Comparison of ENCODE assay signal across 9 cellular contexts in the genomic region with DNA sequence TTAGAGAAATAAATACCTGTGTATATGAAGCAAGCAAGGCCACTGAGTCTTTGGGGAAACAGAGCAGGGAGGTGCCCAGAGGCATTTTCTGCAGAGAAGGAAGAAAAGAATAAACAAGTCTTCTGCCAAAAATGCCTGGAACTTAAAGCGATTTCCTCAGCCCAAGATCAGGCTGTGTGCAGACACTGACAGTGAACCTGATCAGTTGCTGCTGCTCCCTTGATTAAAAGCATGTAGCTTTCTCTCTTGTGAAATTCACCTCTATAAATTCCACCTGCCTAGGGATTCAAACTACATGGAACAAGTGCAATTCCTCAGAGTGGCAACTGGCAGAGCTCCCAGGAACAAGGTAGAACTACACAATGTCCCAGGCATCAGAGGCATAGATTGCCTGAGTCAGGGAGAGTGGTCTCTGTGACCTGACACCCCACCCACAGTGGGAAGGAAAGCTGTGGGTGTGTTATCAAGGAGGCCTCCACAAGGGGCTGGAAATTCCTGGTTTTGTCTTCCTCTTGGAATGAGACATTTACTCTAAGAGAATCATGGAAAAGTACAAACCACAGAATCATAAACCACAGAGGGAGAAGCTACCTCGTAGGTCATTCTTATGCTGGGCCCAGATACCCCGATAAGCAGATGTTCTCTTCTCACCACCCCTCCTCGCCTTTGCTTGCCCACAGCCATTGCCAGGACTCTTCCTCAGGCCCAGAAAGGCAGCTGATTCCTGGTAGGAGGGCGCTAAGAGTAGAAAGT. TPM values are rescaled to one million over a fixed set of nuclear protein-coding genes. Genes with fewer than 3 reads are reported as not detected.
DNase-seq lines count a peak whose midpoint lies in the region; ATAC-seq lines count a peak whose summit lies in the region.
"Had no signal": no experiment of that assay in that cellular context is flagged by ENCODE, and none has a peak within 500 bp of the region (broad histone marks: within the 10 kb centered on the region; RNA-seq: fewer than 3 reads in every experiment).

No MANE protein-coding gene starts in this region.

- no peak overlapping the region for H3K4me3 Mint-ChIP-seq in activated CD4-positive, alpha-beta T cell treated with anti-CD3 and anti-CD28 coated beads, Interleukin-2, amount 10 ng/mL, durations not matched to agents 7 days and 5 days
- no peak overlapping the region for H3K4me3 Mint-ChIP-seq in stimulated activated naive CD8-positive, alpha-beta T cell treated with anti-CD3 and anti-CD28 coated beads, Interleukin-15, amount 100 ng/mL, for 72 hours

- H3K9me3 ChIP-seq in subcutaneous abdominal adipose tissue (ENCODE audit: control insufficient read depth in 5 of 5, low read length in 5 of 5), result no peaks in the 10 kb centered on the region

- no peak for ATAC-seq in GM21423 (IDR thresholded peaks at IDR 0.05; ENCODE audit: unreplicated experiment)
- ATAC-seq in stimulated activated naive CD8-positive, alpha-beta T cell treated with anti-CD3 and anti-CD28 coated beads, Interleukin-15, amount 100 ng/mL, for 72 hours, result no peak

- no peaks in the 10 kb centered on the region for H3K36me3 Mint-ChIP-seq in activated CD4-positive, alpha-beta T cell treated with anti-CD3 and anti-CD28 coated beads, Interleukin-2, amount 10 ng/mL, durations not matched to agents 7 days and 5 days (ENCODE audit: low read depth)

- no peak overlapping the region for H3K27ac Mint-ChIP-seq in activated CD4-positive, alpha-beta T cell treated with anti-CD3 and anti-CD28 coated beads, Interleukin-2, amount 10 ng/mL, durations not matched to agents 7 days and 5 days
- H3K27ac Mint-ChIP-seq in stimulated activated naive CD8-positive, alpha-beta T cell treated with anti-CD3 and anti-CD28 coated beads, Interleukin-15, amount 100 ng/mL, for 72 hours, result no peak overlapping the region

- CTCF ChIA-PET in activated CD4-positive, alpha-beta T cell treated with anti-CD3 and anti-CD28 coated beads, Interleukin-2, amount 10 ng/mL, durations not matched to agents 7 days and 5 days (lab: Charles Lee), result interaction anchor here (1.3 to 1.7 kb wide), 2 partner anchors 59 to 88 kb away, joined by 4 to 6 read pairs; no protein-coding TSS in a partner anchor

- no peaks in the 10 kb centered on the region for H3K36me3 ChIP-seq in subcutaneous abdominal adipose tissue (ENCODE audit: control insufficient read depth in 5 of 5, insufficient read depth in 5 of 5, low read length in 5 of 5)

- POLR2A ChIA-PET in activated CD4-positive, alpha-beta T cell treated with anti-CD3 and anti-CD28 coated beads, Interleukin-2, amount 10 ng/mL, durations not matched to agents 7 days and 5 days (lab: Charles Lee), result interaction anchor here (0.6 kb wide), 1 partner anchor 12 kb away, joined by 3 read pairs; no protein-coding TSS in a partner anchor

- peak overlapping the region in 1 of 5 donors; percentile 5 for H3K9ac ChIP-seq in subcutaneous abdominal adipose tissue (ENCODE audit: low read length in 5 of 5)

- H3K27me3 Mint-ChIP-seq in activated CD4-positive, alpha-beta T cell treated with anti-CD3 and anti-CD28 coated beads, Interleukin-2, amount 10 ng/mL, durations not matched to agents 7 days and 5 days, result peaks cover 2% of the 10 kb centered on the region
- H3K27me3 Mint-ChIP-seq in stimulated activated naive CD8-positive, alpha-beta T cell treated with anti-CD3 and anti-CD28 coated beads, Interleukin-15, amount 100 ng/mL, for 72 hours, result no peaks in the 10 kb centered on the region

- no peak overlapping the region for H3K4me3 ChIP-seq in subcutaneous abdominal adipose tissue (ENCODE audit: low read depth in 1 of 5, low read length in 5 of 5)

- H3K9me3 Mint-ChIP-seq in activated CD4-positive, alpha-beta T cell treated with anti-CD3 and anti-CD28 coated beads, Interleukin-2, amount 10 ng/mL, durations not matched to agents 7 days and 5 days, result peaks cover 6% of the 10 kb centered on the region
- H3K9me3 Mint-ChIP-seq in stimulated activated naive CD8-positive, alpha-beta T cell treated with anti-CD3 and anti-CD28 coated beads, Interleukin-15, amount 100 ng/mL, for 72 hours, result no peaks in the 10 kb centered on the region

- DNase-seq in HS-27A (ENCODE audit: low read depth) (peak; percentile 94), islet precursor cell (peak; percentile 68), NAMALWA (ENCODE audit: low spot score) (no peak)
- DNase-seq in activated CD4-positive, alpha-beta T cell treated with anti-CD3 and anti-CD28 coated beads, Interleukin-2, amount 10 ng/mL, durations not matched to agents 7 days and 5 days, result no peak
- DNase-seq in stimulated activated naive CD8-positive, alpha-beta T cell treated with anti-CD3 and anti-CD28 coated beads, Interleukin-15, amount 100 ng/mL, for 72 hours, result no peak
- DNase-seq: activated CD8-positive, alpha-beta memory T cell treated with anti-CD3 and anti-CD28 coated beads for 24 hours had no signal

- H3K4me1 ChIP-seq in subcutaneous abdominal adipose tissue (ENCODE audit: control insufficient read depth in 5 of 5, insufficient read depth in 5 of 5, low read length in 5 of 5), result peaks cover 9 to 35% (median 30%) of the 10 kb centered on the region in 5 donors

- H3K27me3 ChIP-seq in subcutaneous abdominal adipose tissue (ENCODE audit: control insufficient read depth in 5 of 5, insufficient read depth in 4 of 5, low read length in 5 of 5), result no peaks in the 10 kb centered on the region

- peak overlapping the region; percentile 75 for H3K27ac ChIP-seq in angular gyrus (ENCODE audit: low read depth, low read length)
- peak overlapping the region; percentile 91 for H3K27ac ChIP-seq in subcutaneous abdominal adipose tissue (ENCODE audit: low read depth, low read length)

- H3K4me1 Mint-ChIP-seq in activated CD4-positive, alpha-beta T cell treated with anti-CD3 and anti-CD28 coated beads, Interleukin-2, amount 10 ng/mL, durations not matched to agents 7 days and 5 days, result peaks cover 9% of the 10 kb centered on the region
- peaks cover 15% of the 10 kb centered on the region for H3K4me1 Mint-ChIP-seq in stimulated activated naive CD8-positive, alpha-beta T cell treated with anti-CD3 and anti-CD28 coated beads, Interleukin-15, amount 100 ng/mL, for 72 hours

RNA-seq across cellular contexts. Expression of a gene that starts 1.8 kb away (rescaled TPM):
- 10 to 100 TPM; 20.0 to 26.1 TPM for total RNA-seq in activated CD4-positive, alpha-beta T cell treated with anti-CD3 and anti-CD28 coated beads, Interleukin-2, amount 10 ng/mL, durations not matched to agents 7 days and 5 days

Comparison
In these comparisons a context has a peak if more than half of its experiments do, and no peak if none do; other contexts are left out.
1. DNase-seq: peak in HS-27A (single experiment) and islet precursor cell (single experiment); none in NAMALWA (single experiment), activated CD4-positive, alpha-beta T cell treated with anti-CD3 and anti-CD28 coated beads, Interleukin-2, amount 10 ng/mL, durations not matched to agents 7 days and 5 days (single experiment) and stimulated activated naive CD8-positive, alpha-beta T cell treated with anti-CD3 and anti-CD28 coated beads, Interleukin-15, amount 100 ng/mL, for 72 hours (0 of 2).